ENCODE assay signal across 1 cellular context in the genomic region with DNA sequence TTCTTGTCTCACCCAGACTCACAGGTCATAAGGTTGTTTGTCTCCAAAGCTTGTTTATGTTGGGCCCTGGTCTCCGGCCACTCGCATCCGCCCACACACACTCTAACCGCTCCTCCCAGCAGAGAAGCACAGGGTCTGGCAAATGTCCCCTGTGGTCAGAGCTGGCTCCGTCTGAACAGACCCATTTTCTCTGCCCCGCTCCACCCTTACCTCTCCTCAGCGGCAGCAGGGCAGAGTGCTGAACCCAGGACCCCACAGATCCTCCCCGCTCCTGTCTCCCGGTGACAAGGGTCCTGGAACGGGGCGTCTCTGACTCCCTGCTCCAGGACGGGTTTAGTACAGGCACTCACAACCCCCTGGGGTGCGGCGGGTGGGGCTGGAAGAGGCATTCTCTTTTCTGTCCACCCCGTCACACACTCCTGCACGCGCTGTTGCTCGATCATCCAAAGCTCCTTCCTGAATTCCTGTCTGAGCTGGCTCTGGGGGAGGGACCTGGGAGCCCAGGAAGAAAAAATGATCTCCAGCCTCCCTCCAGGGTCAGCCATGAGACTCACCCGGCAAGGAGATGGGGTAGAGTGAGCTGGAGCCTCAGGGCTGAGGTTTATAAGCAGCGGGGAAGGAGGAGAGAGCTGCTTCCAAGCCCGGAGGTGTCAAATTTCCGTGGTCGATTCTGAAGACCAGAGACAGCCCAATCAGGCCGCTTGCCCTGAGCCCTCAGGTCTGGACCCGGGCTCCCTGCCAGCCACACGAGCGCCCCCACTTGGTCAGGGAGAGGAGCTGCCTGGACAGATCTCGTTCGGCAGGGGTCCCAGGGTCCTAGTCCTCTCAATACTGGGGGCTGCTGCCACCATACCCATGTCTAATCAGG.
TF ChIP-seq lines count a peak whose summit lies in the region.

A gene (minus strand): TSS at position 577 of the 868 bp plus-strand sequence. CDS start 1,033 bp downstream, outside the sequence.

TF ChIP-seq in HEK293, 187 proteins besides CTCF, POLR2A, EP300 and RAD21 (continued from another document and continues in another):
- TF ChIP-seq, protein P1, sequence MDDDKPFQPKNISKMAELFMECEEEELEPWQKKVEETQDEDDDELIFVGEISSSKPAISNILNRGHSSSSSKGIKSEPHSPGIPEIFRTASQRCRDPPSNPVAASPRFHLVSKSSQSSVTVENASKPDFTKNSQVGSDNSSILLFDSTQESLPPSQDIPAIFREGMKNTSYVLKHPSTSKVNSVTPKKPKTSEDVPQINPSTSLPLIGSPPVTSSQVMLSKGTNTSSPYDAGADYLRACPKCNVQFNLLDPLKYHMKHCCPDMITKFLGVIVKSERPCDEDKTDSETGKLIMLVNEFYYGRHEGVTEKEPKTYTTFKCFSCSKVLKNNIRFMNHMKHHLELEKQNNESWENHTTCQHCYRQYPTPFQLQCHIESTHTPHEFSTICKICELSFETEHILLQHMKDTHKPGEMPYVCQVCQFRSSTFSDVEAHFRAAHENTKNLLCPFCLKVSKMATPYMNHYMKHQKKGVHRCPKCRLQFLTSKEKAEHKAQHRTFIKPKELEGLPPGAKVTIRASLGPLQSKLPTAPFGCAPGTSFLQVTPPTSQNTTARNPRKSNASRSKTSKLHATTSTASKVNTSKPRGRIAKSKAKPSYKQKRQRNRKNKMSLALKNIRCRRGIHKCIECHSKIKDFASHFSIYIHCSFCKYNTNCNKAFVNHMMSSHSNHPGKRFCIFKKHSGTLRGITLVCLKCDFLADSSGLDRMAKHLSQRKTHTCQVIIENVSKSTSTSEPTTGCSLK (tag by site-specific recombination; IDR thresholded peaks at IDR 0.05) = no peak
- TF ChIP-seq ZNF830 (tag by site-specific recombination; IDR thresholded peaks at IDR 0.05; ENCODE audit: low read depth) = no peak
- peak; percentile 72; the same call in 1 of the 2 replicates for TF ChIP-seq BCL11B (tag by site-specific recombination; IDR thresholded peaks at IDR 0.05; ENCODE audit: low read depth)
- TF ChIP-seq PRDM1 (tag by site-specific recombination; IDR thresholded peaks at IDR 0.05) = no peak; the same call in 1 of the 2 replicates
- TF ChIP-seq ZNF214 (tag by site-specific recombination; IDR thresholded peaks at IDR 0.05; ENCODE audit: borderline replicate concordance) = no peak
- TF ChIP-seq, protein P2, sequence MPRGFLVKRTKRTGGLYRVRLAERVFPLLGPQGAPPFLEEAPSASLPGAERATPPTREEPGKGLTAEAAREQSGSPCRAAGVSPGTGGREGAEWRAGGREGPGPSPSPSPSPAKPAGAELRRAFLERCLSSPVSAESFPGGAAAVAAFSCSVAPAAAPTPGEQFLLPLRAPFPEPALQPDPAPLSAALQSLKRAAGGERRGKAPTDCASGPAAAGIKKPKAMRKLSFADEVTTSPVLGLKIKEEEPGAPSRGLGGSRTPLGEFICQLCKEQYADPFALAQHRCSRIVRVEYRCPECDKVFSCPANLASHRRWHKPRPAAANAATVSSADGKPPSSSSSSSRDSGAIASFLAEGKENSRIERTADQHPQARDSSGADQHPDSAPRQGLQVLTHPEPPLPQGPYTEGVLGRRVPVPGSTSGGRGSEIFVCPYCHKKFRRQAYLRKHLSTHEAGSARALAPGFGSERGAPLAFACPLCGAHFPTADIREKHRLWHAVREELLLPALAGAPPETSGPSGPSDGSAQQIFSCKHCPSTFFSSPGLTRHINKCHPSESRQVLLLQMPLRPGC (tag by site-specific recombination; IDR thresholded peaks at IDR 0.05) = no peak; the same call in 1 of the 2 replicates
- TF ChIP-seq ZNF768 (tag by site-specific recombination; IDR thresholded peaks at IDR 0.05) = no peak; the same call in 1 of the 2 replicates
- no peak for TF ChIP-seq ZNF555 (tag by site-specific recombination; conservative IDR thresholded peaks at IDR 0.05)
- no peak for TF ChIP-seq ZNF23 (tag by site-specific recombination; IDR thresholded peaks at IDR 0.05; ENCODE audit: borderline replicate concordance)
- TF ChIP-seq KLF8 (tag by site-specific recombination; IDR thresholded peaks at IDR 0.05) = peak; percentile 64
- peak; percentile 7; the same call in 1 of the 2 replicates for TF ChIP-seq ZNF121 (tag by site-specific recombination; IDR thresholded peaks at IDR 0.05)
- TF ChIP-seq ZNF292 (tag by site-specific recombination; IDR thresholded peaks at IDR 0.05; ENCODE audit: borderline replicate concordance, low read depth) = no peak
- TF ChIP-seq ZNF146 (tag by site-specific recombination; IDR thresholded peaks at IDR 0.05) = no peak
- TF ChIP-seq ZNF596 (tag by site-specific recombination; IDR thresholded peaks at IDR 0.05) = peak; percentile 60
- peak; percentile 56 for TF ChIP-seq ZNF629 (tag by site-specific recombination; IDR thresholded peaks at IDR 0.05)
- no peak; the same call in none of the 2 replicates for TF ChIP-seq KLF1 (tag by site-specific recombination; IDR thresholded peaks at IDR 0.05)
- TF ChIP-seq ZNF623 (tag by site-specific recombination; IDR thresholded peaks at IDR 0.05) = no peak
- no peak for TF ChIP-seq ZBTB21 (tag by site-specific recombination; IDR thresholded peaks at IDR 0.05)
- peak; percentile 21; the same call in 1 of the 2 replicates for TF ChIP-seq SP2 (tag by site-specific recombination; IDR thresholded peaks at IDR 0.05)
- TF ChIP-seq ZNF530 (tag by site-specific recombination; IDR thresholded peaks at IDR 0.05; ENCODE audit: low read depth) = no peak
- no peak for TF ChIP-seq ZFP69B (tag by site-specific recombination; IDR thresholded peaks at IDR 0.05)
- TF ChIP-seq ZNF350 (tag by site-specific recombination; IDR thresholded peaks at IDR 0.05) = no peak
- peak; percentile 32; the same call in 1 of the 2 replicates for TF ChIP-seq SCRT2 (tag by site-specific recombination; IDR thresholded peaks at IDR 0.05)
- no peak for TF ChIP-seq ZBTB7A (tag by site-specific recombination; IDR thresholded peaks at IDR 0.05; ENCODE audit: low read depth)
- TF ChIP-seq, protein P3, sequence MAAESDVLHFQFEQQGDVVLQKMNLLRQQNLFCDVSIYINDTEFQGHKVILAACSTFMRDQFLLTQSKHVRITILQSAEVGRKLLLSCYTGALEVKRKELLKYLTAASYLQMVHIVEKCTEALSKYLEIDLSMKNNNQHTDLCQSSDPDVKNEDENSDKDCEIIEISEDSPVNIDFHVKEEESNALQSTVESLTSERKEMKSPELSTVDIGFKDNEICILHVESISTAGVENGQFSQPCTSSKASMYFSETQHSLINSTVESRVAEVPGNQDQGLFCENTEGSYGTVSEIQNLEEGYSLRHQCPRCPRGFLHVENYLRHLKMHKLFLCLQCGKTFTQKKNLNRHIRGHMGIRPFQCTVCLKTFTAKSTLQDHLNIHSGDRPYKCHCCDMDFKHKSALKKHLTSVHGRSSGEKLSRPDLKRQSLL (tag by site-specific recombination; IDR thresholded peaks at IDR 0.05) = peak; percentile 95
- TF ChIP-seq MZF1 (tag by site-specific recombination; IDR thresholded peaks at IDR 0.05; ENCODE audit: borderline replicate concordance) = no peak
- no peak for TF ChIP-seq ZNF785 (tag by site-specific recombination; IDR thresholded peaks at IDR 0.05)
- TF ChIP-seq SCRT1 (tag by site-specific recombination; IDR thresholded peaks at IDR 0.05; ENCODE audit: borderline replicate concordance) = no peak
- TF ChIP-seq, protein P4, sequence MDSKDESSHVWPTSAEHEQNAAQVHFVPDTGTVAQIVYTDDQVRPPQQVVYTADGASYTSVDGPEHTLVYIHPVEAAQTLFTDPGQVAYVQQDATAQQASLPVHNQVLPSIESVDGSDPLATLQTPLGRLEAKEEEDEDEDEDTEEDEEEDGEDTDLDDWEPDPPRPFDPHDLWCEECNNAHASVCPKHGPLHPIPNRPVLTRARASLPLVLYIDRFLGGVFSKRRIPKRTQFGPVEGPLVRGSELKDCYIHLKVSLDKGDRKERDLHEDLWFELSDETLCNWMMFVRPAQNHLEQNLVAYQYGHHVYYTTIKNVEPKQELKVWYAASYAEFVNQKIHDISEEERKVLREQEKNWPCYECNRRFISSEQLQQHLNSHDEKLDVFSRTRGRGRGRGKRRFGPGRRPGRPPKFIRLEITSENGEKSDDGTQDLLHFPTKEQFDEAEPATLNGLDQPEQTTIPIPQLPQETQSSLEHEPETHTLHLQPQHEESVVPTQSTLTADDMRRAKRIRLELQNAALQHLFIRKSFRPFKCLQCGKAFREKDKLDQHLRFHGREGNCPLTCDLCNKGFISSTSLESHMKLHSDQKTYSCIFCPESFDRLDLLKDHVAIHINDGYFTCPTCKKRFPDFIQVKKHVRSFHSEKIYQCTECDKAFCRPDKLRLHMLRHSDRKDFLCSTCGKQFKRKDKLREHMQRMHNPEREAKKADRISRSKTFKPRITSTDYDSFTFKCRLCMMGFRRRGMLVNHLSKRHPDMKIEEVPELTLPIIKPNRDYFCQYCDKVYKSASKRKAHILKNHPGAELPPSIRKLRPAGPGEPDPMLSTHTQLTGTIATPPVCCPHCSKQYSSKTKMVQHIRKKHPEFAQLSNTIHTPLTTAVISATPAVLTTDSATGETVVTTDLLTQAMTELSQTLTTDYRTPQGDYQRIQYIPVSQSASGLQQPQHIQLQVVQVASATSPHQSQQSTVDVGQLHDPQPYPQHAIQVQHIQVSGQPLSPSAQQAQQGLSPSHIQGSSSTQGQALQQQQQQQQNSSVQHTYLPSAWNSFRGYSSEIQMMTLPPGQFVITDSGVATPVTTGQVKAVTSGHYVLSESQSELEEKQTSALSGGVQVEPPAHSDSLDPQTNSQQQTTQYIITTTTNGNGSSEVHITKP (tag by site-specific recombination; IDR thresholded peaks at IDR 0.05) = peak; percentile 5; the same call in 1 of the 2 replicates
- TF ChIP-seq MEIS1 (CRISPR knock-in tag; IDR thresholded peaks at IDR 0.05; ENCODE audit: borderline replicate concordance) = no peak
- peak; percentile 77 for TF ChIP-seq ZXDB (tag by site-specific recombination; IDR thresholded peaks at IDR 0.05)
- TF ChIP-seq, protein P5, sequence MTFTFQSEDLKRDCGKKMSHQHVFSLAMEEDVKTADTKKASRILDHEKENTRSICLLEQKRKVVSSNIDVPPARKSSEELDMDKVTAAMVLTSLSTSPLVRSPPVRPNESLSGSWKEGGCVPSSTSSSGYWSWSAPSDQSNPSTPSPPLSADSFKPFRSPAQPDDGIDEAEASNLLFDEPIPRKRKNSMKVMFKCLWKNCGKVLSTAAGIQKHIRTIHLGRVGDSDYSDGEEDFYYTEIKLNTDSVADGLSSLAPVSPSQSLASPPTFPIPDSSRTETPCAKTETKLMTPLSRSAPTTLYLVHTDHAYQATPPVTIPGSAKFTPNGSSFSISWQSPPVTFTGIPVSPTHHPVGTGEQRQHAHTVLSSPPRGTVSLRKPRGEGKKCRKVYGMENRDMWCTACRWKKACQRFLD (tag by site-specific recombination; IDR thresholded peaks at IDR 0.05) = no peak
- TF ChIP-seq, protein P6, sequence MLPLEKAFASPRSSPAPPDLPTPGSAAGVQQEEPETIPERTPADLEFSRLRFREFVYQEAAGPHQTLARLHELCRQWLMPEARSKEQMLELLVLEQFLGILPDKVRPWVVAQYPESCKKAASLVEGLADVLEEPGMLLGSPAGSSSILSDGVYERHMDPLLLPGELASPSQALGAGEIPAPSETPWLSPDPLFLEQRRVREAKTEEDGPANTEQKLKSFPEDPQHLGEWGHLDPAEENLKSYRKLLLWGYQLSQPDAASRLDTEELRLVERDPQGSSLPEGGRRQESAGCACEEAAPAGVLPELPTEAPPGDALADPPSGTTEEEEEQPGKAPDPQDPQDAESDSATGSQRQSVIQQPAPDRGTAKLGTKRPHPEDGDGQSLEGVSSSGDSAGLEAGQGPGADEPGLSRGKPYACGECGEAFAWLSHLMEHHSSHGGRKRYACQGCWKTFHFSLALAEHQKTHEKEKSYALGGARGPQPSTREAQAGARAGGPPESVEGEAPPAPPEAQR (tag by site-specific recombination; IDR thresholded peaks at IDR 0.05) = no peak
- TF ChIP-seq ZNF560 (tag by site-specific recombination; IDR thresholded peaks at IDR 0.05; ENCODE audit: borderline replicate concordance) = no peak
- TF ChIP-seq ZNF701 (tag by site-specific recombination; IDR thresholded peaks at IDR 0.05) = no peak
- TF ChIP-seq, protein P7, sequence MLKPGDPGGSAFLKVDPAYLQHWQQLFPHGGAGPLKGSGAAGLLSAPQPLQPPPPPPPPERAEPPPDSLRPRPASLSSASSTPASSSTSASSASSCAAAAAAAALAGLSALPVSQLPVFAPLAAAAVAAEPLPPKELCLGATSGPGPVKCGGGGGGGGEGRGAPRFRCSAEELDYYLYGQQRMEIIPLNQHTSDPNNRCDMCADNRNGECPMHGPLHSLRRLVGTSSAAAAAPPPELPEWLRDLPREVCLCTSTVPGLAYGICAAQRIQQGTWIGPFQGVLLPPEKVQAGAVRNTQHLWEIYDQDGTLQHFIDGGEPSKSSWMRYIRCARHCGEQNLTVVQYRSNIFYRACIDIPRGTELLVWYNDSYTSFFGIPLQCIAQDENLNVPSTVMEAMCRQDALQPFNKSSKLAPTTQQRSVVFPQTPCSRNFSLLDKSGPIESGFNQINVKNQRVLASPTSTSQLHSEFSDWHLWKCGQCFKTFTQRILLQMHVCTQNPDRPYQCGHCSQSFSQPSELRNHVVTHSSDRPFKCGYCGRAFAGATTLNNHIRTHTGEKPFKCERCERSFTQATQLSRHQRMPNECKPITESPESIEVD (tag by site-specific recombination; IDR thresholded peaks at IDR 0.05) = no peak
- TF ChIP-seq ZNF747 (tag by site-specific recombination; IDR thresholded peaks at IDR 0.05) = no peak
- TF ChIP-seq, protein P8, sequence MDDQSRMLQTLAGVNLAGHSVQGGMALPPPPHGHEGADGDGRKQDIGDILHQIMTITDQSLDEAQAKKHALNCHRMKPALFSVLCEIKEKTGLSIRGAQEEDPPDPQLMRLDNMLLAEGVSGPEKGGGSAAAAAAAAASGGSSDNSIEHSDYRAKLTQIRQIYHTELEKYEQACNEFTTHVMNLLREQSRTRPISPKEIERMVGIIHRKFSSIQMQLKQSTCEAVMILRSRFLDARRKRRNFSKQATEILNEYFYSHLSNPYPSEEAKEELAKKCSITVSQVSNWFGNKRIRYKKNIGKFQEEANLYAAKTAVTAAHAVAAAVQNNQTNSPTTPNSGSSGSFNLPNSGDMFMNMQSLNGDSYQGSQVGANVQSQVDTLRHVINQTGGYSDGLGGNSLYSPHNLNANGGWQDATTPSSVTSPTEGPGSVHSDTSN (CRISPR knock-in tag; IDR thresholded peaks at IDR 0.05) = no peak
- no peak for TF ChIP-seq ZNF157 (tag by site-specific recombination; IDR thresholded peaks at IDR 0.05)
- TF ChIP-seq ZNF549 (tag by site-specific recombination; IDR thresholded peaks at IDR 0.05) = no peak
